Comparison of ENCODE assay signal across 9 cellular contexts in genomic region chr20:17226410-17227198, GRCh38. TPM values are rescaled to one million over a fixed set of nuclear protein-coding genes. Genes with fewer than 3 reads are reported as not detected.
DNase-seq lines count a peak whose midpoint lies in the region; ATAC-seq and TF ChIP-seq lines count a peak whose summit lies in the region.
"Had no signal": no experiment of that assay in that cellular context is flagged by ENCODE, and none has a peak within 500 bp of the region (broad histone marks: within the 10 kb centered on the region; RNA-seq: fewer than 3 reads in every experiment).

TSS of gene PCSK2 (plus strand) at chr20:17227040. CDS start at chr20:17227306, 266 bp downstream.

- POLR2A ChIA-PET in activated CD4-positive, alpha-beta memory T cell treated with anti-CD3 and anti-CD28 coated beads, Interleukin-2, amount 10 ng/mL, durations not matched to agents 7 days and 5 days (lab: Charles Lee): no interaction called here

- no peak for ATAC-seq in HG03108 (IDR thresholded peaks at IDR 0.05; ENCODE audit: unreplicated experiment)
- no peak for ATAC-seq in GM21529 (IDR thresholded peaks at IDR 0.05; ENCODE audit: unreplicated experiment)

- H3K4me1 Mint-ChIP-seq in activated CD4-positive, alpha-beta memory T cell treated with anti-CD3 and anti-CD28 coated beads, Interleukin-2, amount 10 ng/mL, durations not matched to agents 7 days and 5 days: peaks cover 1% of the 10 kb centered on the region

- H3K27me3 ChIP-seq in kidney epithelial cell (ENCODE audit: control insufficient read depth, insufficient read depth, low read length): peaks cover 38% of the 10 kb centered on the region

- H3K9me3 Mint-ChIP-seq in activated CD4-positive, alpha-beta memory T cell treated with anti-CD3 and anti-CD28 coated beads, Interleukin-2, amount 10 ng/mL, durations not matched to agents 7 days and 5 days: no peaks in the 10 kb centered on the region

- H3K27ac Mint-ChIP-seq in activated CD4-positive, alpha-beta memory T cell treated with anti-CD3 and anti-CD28 coated beads, Interleukin-2, amount 10 ng/mL, durations not matched to agents 7 days and 5 days: no peak within 1 kb of the TSS

- peak within 1 kb of the TSS; percentile 34 for H3K4me3 ChIP-seq in kidney epithelial cell (ENCODE audit: low read depth, low read length)

- no peaks in the 10 kb centered on the region for H3K36me3 ChIP-seq in kidney epithelial cell (ENCODE audit: control insufficient read depth, insufficient read depth, low read length)

- CTCF ChIA-PET in activated CD4-positive, alpha-beta memory T cell treated with anti-CD3 and anti-CD28 coated beads, Interleukin-2, amount 10 ng/mL, durations not matched to agents 7 days and 5 days (lab: Charles Lee): no interaction called here

- H3K4me3 Mint-ChIP-seq in activated CD4-positive, alpha-beta memory T cell treated with anti-CD3 and anti-CD28 coated beads, Interleukin-2, amount 10 ng/mL, durations not matched to agents 7 days and 5 days: no peak within 1 kb of the TSS

- H3K36me3 Mint-ChIP-seq in activated CD4-positive, alpha-beta memory T cell treated with anti-CD3 and anti-CD28 coated beads, Interleukin-2, amount 10 ng/mL, durations not matched to agents 7 days and 5 days (ENCODE audit: low read depth): no peaks in the 10 kb centered on the region

- DNase-seq in EH (ENCODE audit: low read depth) (peak; percentile 49), NCI-H2171 (lab: John Stamatoyannopoulos, UW) (peak; percentile 99), cerebellar cortex (ENCODE audit: low spot score) (peak; percentile 93), kidney epithelial cell (ENCODE audit: low read depth) (no peak), superior temporal gyrus (ENCODE audit: extremely low spot score) (peak; percentile 72)
- no peak for DNase-seq in activated CD4-positive, alpha-beta memory T cell treated with anti-CD3 and anti-CD28 coated beads, Interleukin-2, amount 10 ng/mL, durations not matched to agents 7 days and 5 days

- TF ChIP-seq CTCF in kidney epithelial cell (IDR thresholded peaks at IDR 0.05; ENCODE audit: insufficient read depth, low read length, poor library complexity, severe bottlenecking): no peak

- peaks cover 48% of the 10 kb centered on the region for H3K27me3 Mint-ChIP-seq in activated CD4-positive, alpha-beta memory T cell treated with anti-CD3 and anti-CD28 coated beads, Interleukin-2, amount 10 ng/mL, durations not matched to agents 7 days and 5 days

RNA-seq across cellular contexts. Expression of gene PCSK2, which starts in this region (rescaled TPM):
- 0.04 and 0.21 TPM in 2 replicates for total RNA-seq in kidney epithelial cell
- total RNA-seq in activated CD4-positive, alpha-beta memory T cell treated with anti-CD3 and anti-CD28 coated beads, Interleukin-2, amount 10 ng/mL, durations not matched to agents 7 days and 5 days: not detected
- total RNA-seq: glomerular endothelial cell had no signal

Comparison
In these comparisons a context has a peak if more than half of its experiments do, and no peak if none do; other contexts are left out.
1. DNase-seq: peak in EH (single experiment), NCI-H2171 (single experiment), cerebellar cortex (single experiment) and superior temporal gyrus (single experiment); none in kidney epithelial cell (single experiment) and activated CD4-positive, alpha-beta memory T cell treated with anti-CD3 and anti-CD28 coated beads, Interleukin-2, amount 10 ng/mL, durations not matched to agents 7 days and 5 days (single experiment).